Comparison of ENCODE assay signal across 1 cellular context in genomic region chr15:101439285-101439919, GRCh38.
A peak's percentile ranks its signal among the peaks of the same experiment; 100 is the strongest.
TF ChIP-seq lines count a peak whose summit lies in the region.

No MANE protein-coding gene starts in this region.

TF ChIP-seq in HepG2, 621 proteins besides CTCF, POLR2A, EP300 and RAD21 (continued from another document and continues in another):
- TF ChIP-seq AFF4 (CRISPR knock-in tag; IDR thresholded peaks at IDR 0.05) = 0 out of 2 replicates have a peak, but pooled peaks have one; percentile 8
- TF ChIP-seq THYN1 (CRISPR knock-in tag; IDR thresholded peaks at IDR 0.05; ENCODE audit: borderline replicate concordance, low read depth) = 0 out of 2 replicates have a peak, but pooled peaks have one; percentile 13
- TF ChIP-seq, protein P1, sequence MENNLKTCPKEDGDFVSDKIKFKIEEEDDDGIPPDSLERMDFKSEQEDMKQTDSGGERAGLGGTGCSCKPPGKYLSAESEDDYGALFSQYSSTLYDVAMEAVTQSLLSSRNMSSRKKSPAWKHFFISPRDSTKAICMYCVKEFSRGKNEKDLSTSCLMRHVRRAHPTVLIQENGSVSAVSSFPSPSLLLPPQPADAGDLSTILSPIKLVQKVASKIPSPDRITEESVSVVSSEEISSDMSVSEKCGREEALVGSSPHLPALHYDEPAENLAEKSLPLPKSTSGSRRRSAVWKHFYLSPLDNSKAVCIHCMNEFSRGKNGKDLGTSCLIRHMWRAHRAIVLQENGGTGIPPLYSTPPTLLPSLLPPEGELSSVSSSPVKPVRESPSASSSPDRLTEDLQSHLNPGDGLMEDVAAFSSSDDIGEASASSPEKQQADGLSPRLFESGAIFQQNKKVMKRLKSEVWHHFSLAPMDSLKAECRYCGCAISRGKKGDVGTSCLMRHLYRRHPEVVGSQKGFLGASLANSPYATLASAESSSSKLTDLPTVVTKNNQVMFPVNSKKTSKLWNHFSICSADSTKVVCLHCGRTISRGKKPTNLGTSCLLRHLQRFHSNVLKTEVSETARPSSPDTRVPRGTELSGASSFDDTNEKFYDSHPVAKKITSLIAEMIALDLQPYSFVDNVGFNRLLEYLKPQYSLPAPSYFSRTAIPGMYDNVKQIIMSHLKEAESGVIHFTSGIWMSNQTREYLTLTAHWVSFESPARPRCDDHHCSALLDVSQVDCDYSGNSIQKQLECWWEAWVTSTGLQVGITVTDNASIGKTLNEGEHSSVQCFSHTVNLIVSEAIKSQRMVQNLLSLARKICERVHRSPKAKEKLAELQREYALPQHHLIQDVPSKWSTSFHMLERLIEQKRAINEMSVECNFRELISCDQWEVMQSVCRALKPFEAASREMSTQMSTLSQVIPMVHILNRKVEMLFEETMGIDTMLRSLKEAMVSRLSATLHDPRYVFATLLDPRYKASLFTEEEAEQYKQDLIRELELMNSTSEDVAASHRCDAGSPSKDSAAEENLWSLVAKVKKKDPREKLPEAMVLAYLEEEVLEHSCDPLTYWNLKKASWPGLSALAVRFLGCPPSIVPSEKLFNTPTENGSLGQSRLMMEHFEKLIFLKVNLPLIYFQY (CRISPR knock-in tag; IDR thresholded peaks at IDR 0.05; ENCODE audit: borderline replicate concordance) = peak; percentile 89; the same call in 1 of the 2 replicates
- peak; percentile 95 for TF ChIP-seq IKZF5 (CRISPR knock-in tag; IDR thresholded peaks at IDR 0.05)
- TF ChIP-seq ZBTB1 (CRISPR knock-in tag; IDR thresholded peaks at IDR 0.05; ENCODE audit: borderline replicate concordance) = no peak
- TF ChIP-seq ZNF781 (CRISPR knock-in tag; IDR thresholded peaks at IDR 0.05; ENCODE audit: borderline replicate concordance, not compliant biosample characterization) = peak; percentile 94
- TF ChIP-seq TGIF2 (CRISPR knock-in tag; IDR thresholded peaks at IDR 0.05) = peak; percentile 94
- TF ChIP-seq ZBTB3 (CRISPR knock-in tag; IDR thresholded peaks at IDR 0.05; ENCODE audit: borderline replicate concordance, low read depth) = no peak; the same call in 1 of the 2 replicates
- TF ChIP-seq MAFF (IDR thresholded peaks at IDR 0.05; ENCODE audit: low read depth, low read length) = peak; percentile 62
- TF ChIP-seq, protein P2, sequence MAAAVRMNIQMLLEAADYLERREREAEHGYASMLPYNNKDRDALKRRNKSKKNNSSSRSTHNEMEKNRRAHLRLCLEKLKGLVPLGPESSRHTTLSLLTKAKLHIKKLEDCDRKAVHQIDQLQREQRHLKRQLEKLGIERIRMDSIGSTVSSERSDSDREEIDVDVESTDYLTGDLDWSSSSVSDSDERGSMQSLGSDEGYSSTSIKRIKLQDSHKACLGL (CRISPR knock-in tag; IDR thresholded peaks at IDR 0.05) = no peak; the same call in 1 of the 2 replicates
- TF ChIP-seq, protein P3, sequence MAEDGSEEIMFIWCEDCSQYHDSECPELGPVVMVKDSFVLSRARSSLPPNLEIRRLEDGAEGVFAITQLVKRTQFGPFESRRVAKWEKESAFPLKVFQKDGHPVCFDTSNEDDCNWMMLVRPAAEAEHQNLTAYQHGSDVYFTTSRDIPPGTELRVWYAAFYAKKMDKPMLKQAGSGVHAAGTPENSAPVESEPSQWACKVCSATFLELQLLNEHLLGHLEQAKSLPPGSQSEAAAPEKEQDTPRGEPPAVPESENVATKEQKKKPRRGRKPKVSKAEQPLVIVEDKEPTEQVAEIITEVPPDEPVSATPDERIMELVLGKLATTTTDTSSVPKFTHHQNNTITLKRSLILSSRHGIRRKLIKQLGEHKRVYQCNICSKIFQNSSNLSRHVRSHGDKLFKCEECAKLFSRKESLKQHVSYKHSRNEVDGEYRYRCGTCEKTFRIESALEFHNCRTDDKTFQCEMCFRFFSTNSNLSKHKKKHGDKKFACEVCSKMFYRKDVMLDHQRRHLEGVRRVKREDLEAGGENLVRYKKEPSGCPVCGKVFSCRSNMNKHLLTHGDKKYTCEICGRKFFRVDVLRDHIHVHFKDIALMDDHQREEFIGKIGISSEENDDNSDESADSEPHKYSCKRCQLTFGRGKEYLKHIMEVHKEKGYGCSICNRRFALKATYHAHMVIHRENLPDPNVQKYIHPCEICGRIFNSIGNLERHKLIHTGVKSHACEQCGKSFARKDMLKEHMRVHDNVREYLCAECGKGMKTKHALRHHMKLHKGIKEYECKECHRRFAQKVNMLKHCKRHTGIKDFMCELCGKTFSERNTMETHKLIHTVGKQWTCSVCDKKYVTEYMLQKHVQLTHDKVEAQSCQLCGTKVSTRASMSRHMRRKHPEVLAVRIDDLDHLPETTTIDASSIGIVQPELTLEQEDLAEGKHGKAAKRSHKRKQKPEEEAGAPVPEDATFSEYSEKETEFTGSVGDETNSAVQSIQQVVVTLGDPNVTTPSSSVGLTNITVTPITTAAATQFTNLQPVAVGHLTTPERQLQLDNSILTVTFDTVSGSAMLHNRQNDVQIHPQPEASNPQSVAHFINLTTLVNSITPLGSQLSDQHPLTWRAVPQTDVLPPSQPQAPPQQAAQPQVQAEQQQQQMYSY (CRISPR knock-in tag; IDR thresholded peaks at IDR 0.05) = no peak
- TF ChIP-seq ATF5 (CRISPR knock-in tag; IDR thresholded peaks at IDR 0.05; ENCODE audit: low read depth) = no peak
- no peak for TF ChIP-seq ZNF326 (CRISPR knock-in tag; IDR thresholded peaks at IDR 0.05; ENCODE audit: borderline replicate concordance)
- TF ChIP-seq ZMAT5 (CRISPR knock-in tag; IDR thresholded peaks at IDR 0.05; ENCODE audit: borderline replicate concordance, low read depth) = no peak
- TF ChIP-seq HNRNPL (IDR thresholded peaks at IDR 0.05; ENCODE audit: low read depth, low read length) = peak; percentile 74
- peak; percentile 79 for TF ChIP-seq USF2 (IDR thresholded peaks at IDR 0.05; ENCODE audit: low read depth, low read length)
- TF ChIP-seq USF2 (CRISPR knock-in tag; IDR thresholded peaks at IDR 0.05; ENCODE audit: borderline replicate concordance) = peak; percentile 70; the same call in 1 of the 2 replicates
- no peak for TF ChIP-seq JUN (CRISPR knock-in tag; IDR thresholded peaks at IDR 0.05)
- TF ChIP-seq ZC3H13 (CRISPR knock-in tag; IDR thresholded peaks at IDR 0.05) = peak; percentile 55; the same call in 1 of the 2 replicates
- no peak for TF ChIP-seq ZNF547 (CRISPR knock-in tag; IDR thresholded peaks at IDR 0.05)
- TF ChIP-seq SRF (IDR thresholded peaks at IDR 0.05; ENCODE audit: low read depth, low read length) = no peak; the same call in 1 of the 2 replicates
- TF ChIP-seq SMAD1 (CRISPR knock-in tag; IDR thresholded peaks at IDR 0.05; ENCODE audit: borderline replicate concordance, low read depth) = no peak
- no peak for TF ChIP-seq PRDM4 (CRISPR knock-in tag; IDR thresholded peaks at IDR 0.05; ENCODE audit: borderline replicate concordance)
- peak; percentile 99 for TF ChIP-seq CEBPG (CRISPR knock-in tag; IDR thresholded peaks at IDR 0.05)
- TF ChIP-seq PAF1 (CRISPR knock-in tag; IDR thresholded peaks at IDR 0.05) = no peak
- TF ChIP-seq, protein P4, sequence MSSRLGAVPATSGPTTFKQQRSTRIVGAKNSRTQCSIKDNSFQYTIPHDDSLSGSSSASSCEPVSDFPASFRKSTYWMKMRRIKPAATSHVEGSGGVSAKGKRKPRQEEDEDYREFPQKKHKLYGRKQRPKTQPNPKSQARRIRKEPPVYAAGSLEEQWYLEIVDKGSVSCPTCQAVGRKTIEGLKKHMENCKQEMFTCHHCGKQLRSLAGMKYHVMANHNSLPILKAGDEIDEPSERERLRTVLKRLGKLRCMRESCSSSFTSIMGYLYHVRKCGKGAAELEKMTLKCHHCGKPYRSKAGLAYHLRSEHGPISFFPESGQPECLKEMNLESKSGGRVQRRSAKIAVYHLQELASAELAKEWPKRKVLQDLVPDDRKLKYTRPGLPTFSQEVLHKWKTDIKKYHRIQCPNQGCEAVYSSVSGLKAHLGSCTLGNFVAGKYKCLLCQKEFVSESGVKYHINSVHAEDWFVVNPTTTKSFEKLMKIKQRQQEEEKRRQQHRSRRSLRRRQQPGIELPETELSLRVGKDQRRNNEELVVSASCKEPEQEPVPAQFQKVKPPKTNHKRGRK (CRISPR knock-in tag; IDR thresholded peaks at IDR 0.05) = no peak
- TF ChIP-seq EZH2 (conservative IDR thresholded peaks at IDR 0.05; ENCODE audit: low read depth, low read length) = no peak
- no peak for TF ChIP-seq SRSF9 (IDR thresholded peaks at IDR 0.05; ENCODE audit: borderline replicate concordance, insufficient read depth, low read depth, low read length, poor library complexity, severe bottlenecking)
- peak; percentile 96 for TF ChIP-seq IRF2 (CRISPR knock-in tag; IDR thresholded peaks at IDR 0.05)
- TF ChIP-seq HINFP (CRISPR knock-in tag; IDR thresholded peaks at IDR 0.05; ENCODE audit: low read depth) = no peak
- TF ChIP-seq ZNF207 (IDR thresholded peaks at IDR 0.05; ENCODE audit: borderline replicate concordance) = no peak
- no peak for TF ChIP-seq ZNF160 (CRISPR knock-in tag; IDR thresholded peaks at IDR 0.05)
- TF ChIP-seq MEF2D (CRISPR knock-in tag; IDR thresholded peaks at IDR 0.05) = peak; percentile 95
